2 cellular contexts compared by ENCODE assay signal in genomic region chr1:16748586-16749201, GRCh38. TPM values are rescaled to one million over a fixed set of nuclear protein-coding genes. Genes with fewer than 3 reads are reported as not detected.
"Had no signal": no experiment of that assay in that cellular context is flagged by ENCODE, and none has a peak within 500 bp of the region (broad histone marks: within the 10 kb centered on the region; RNA-seq: fewer than 3 reads in every experiment).

No MANE protein-coding gene starts in this region.

RNA-seq across cellular contexts. Expression of gene RNU1-4, which starts 8.4 kb away (rescaled TPM):
- total RNA-seq: osteoblast, right atrium auricular region had no signal
